1 cellular context compared by ENCODE assay signal in the genomic region with DNA sequence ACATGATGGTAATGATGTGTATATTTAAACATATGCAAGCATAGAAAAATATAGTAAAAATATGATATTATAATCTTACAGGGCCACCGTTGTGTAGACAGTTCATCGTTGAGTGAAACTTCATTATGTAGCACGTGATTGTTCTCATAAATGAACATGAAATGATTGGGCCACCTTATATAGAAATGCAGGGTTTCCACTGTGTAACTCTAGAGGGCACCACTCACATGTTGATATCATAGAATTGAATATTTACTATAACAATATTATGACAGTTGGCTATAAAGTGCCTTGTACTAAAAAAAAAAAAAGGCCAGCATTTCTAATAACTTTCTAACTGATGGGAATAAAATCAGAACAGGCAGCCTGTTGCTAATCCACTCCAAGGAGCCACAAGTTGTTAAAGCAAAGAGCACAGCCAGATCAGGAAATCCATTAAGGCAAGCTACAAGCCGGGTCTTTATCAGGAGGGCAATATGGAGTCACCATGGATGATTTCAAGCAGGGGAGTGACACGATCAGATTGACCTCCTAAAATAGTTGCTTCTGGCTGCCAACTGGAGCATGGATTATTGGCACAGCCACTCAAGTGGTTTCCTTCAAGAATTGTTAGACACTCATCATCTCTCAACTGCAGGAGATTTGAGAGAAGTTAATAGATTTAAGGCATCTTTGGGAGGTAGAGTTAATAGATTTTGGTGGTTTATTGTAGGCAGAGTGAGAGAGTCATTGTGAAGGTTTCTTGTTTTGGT.
TF ChIP-seq lines count a peak whose summit lies in the region.

No MANE protein-coding gene starts in this region.

TF ChIP-seq in GM23338, 12 proteins besides CTCF, POLR2A, EP300 and RAD21 (continued from another document):
- TF ChIP-seq, protein P1, sequence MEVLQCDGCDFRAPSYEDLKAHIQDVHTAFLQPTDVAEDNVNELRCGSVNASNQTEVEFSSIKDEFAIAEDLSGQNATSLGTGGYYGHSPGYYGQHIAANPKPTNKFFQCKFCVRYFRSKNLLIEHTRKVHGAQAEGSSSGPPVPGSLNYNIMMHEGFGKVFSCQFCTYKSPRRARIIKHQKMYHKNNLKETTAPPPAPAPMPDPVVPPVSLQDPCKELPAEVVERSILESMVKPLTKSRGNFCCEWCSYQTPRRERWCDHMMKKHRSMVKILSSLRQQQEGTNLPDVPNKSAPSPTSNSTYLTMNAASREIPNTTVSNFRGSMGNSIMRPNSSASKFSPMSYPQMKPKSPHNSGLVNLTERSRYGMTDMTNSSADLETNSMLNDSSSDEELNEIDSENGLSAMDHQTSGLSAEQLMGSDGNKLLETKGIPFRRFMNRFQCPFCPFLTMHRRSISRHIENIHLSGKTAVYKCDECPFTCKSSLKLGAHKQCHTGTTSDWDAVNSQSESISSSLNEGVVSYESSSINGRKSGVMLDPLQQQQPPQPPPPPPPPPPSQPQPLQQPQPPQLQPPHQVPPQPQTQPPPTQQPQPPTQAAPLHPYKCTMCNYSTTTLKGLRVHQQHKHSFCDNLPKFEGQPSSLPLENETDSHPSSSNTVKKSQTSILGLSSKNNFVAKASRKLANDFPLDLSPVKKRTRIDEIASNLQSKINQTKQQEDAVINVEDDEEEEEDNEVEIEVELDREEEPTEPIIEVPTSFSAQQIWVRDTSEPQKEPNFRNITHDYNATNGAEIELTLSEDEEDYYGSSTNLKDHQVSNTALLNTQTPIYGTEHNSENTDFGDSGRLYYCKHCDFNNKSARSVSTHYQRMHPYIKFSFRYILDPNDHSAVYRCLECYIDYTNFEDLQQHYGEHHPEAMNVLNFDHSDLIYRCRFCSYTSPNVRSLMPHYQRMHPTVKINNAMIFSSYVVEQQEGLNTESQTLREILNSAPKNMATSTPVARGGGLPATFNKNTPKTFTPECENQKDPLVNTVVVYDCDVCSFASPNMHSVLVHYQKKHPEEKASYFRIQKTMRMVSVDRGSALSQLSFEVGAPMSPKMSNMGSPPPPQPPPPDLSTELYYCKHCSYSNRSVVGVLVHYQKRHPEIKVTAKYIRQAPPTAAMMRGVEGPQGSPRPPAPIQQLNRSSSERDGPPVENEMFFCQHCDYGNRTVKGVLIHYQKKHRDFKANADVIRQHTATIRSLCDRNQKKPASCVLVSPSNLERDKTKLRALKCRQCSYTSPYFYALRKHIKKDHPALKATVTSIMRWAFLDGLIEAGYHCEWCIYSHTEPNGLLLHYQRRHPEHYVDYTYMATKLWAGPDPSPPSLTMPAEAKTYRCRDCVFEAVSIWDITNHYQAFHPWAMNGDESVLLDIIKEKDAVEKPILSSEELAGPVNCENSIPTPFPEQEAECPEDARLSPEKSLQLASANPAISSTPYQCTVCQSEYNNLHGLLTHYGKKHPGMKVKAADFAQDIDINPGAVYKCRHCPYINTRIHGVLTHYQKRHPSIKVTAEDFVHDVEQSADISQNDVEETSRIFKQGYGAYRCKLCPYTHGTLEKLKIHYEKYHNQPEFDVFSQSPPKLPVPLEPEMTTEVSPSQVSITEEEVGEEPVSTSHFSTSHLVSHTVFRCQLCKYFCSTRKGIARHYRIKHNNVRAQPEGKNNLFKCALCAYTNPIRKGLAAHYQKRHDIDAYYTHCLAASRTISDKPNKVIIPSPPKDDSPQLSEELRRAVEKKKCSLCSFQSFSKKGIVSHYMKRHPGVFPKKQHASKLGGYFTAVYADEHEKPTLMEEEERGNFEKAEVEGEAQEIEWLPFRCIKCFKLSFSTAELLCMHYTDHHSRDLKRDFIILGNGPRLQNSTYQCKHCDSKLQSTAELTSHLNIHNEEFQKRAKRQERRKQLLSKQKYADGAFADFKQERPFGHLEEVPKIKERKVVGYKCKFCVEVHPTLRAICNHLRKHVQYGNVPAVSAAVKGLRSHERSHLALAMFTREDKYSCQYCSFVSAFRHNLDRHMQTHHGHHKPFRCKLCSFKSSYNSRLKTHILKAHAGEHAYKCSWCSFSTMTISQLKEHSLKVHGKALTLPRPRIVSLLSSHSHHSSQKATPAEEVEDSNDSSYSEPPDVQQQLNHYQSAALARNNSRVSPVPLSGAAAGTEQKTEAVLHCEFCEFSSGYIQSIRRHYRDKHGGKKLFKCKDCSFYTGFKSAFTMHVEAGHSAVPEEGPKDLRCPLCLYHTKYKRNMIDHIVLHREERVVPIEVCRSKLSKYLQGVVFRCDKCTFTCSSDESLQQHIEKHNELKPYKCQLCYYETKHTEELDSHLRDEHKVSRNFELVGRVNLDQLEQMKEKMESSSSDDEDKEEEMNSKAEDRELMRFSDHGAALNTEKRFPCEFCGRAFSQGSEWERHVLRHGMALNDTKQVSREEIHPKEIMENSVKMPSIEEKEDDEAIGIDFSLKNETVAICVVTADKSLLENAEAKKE (CRISPR knock-in tag; IDR thresholded peaks at IDR 0.05): no peak
TF ChIP-seq in GM23338: peak in this region for 0.
